In genomic region chr6:158011980-158012566, GRCh38 we compare ENCODE assay signal across 14 cellular contexts. TPM values are rescaled to one million over a fixed set of nuclear protein-coding genes. Genes with fewer than 3 reads are reported as not detected.
A peak's percentile ranks its signal among the peaks of the same experiment; 100 is the strongest.
DNase-seq lines count a peak whose midpoint lies in the region; ATAC-seq and TF ChIP-seq lines count a peak whose summit lies in the region.
"Had no signal": no experiment of that assay in that cellular context is flagged by ENCODE, and none has a peak within 500 bp of the region (broad histone marks: within the 10 kb centered on the region; RNA-seq: fewer than 3 reads in every experiment).

No MANE protein-coding gene starts in this region.

- peaks cover 23% of the 10 kb centered on the region for H3K4me1 Mint-ChIP-seq in glutamatergic neuron (ENCODE audit: low read depth, unreplicated experiment)

- TF ChIP-seq CTCF in glutamatergic neuron (IDR thresholded peaks at IDR 0.05; ENCODE audit: partially characterized antibody, unreplicated experiment) (no peak), spleen (IDR thresholded peaks at IDR 0.05 in 8 of 11, conservative IDR thresholded peaks at IDR 0.05 in 3 of 11) (no peak)

- no peak for TF ChIP-seq POLR2A in spleen (IDR thresholded peaks at IDR 0.05)

- H3K9me3 ChIP-seq in spleen = no peaks in the 10 kb centered on the region
- H3K9me3 ChIP-seq: testis had no signal

- peak overlapping the region; percentile 54 for H3K27ac Mint-ChIP-seq in glutamatergic neuron (ENCODE audit: unreplicated experiment)
- H3K27ac Mint-ChIP-seq: activated T-helper 2 cell treated with anti-CD3 and anti-CD28 coated beads, Interferon-gamma antibody, Interleukin-2, Interleukin-4, amounts not matched to agents 10 μg/mL and 5 μg/mL and 100 μg/mL, durations not matched to agents 14 hours and 24 hours and 36 hours; endodermal cell had no signal

- peaks cover 10% of the 10 kb centered on the region for H3K27me3 Mint-ChIP-seq in glutamatergic neuron (ENCODE audit: unreplicated experiment)
- H3K27me3 Mint-ChIP-seq: activated CD4-positive, alpha-beta T cell treated with anti-CD3 and anti-CD28 coated beads for 36 hours had no signal

- DNase-seq in activated CD4-positive, CD25-positive, alpha-beta regulatory T cell treated with anti-CD3 and anti-CD28 coated beads, Interleukin-2, amount 50 U/mL, for 72 hours = peak; percentile 14
- DNase-seq in NCI-H526 (lab: John Stamatoyannopoulos, UW) (peak; percentile 57 to 71), glutamatergic neuron (no peak), spleen (peak; percentile 36), DMS 273 (lab: John Stamatoyannopoulos, UW; ENCODE audit: unreplicated experiment) (no peak), NCI-H2029 (lab: John Stamatoyannopoulos, UW) (no peak)
- DNase-seq: 8988T; activated CD4-positive, alpha-beta T cell treated with anti-CD3 and anti-CD28 coated beads for 36 hours; endodermal cell; left cardiac atrium; testis had no signal

- H3K36me3 Mint-ChIP-seq in glutamatergic neuron (ENCODE audit: unreplicated experiment) = peaks cover 10% of the 10 kb centered on the region

- no peak overlapping the region for H3K4me3 ChIP-seq in spleen
- H3K4me3 ChIP-seq: testis had no signal

- intact Hi-C loops in spleen (cut with DNase I; ENCODE audit: low total_unique reads) = no loop called here

- H3K27me3 ChIP-seq in spleen (replicated peaks in 1 of 7) = no peaks in the 10 kb centered on the region
- H3K27me3 ChIP-seq: testis had no signal

- 72 to 86% (median 79%) methylated on average over 7 of the region's 7 CpGs for WGBS in spleen, 5 donors

- peaks cover 0 to 2% (median 0%) of the 10 kb centered on the region in 6 donors for H3K36me3 ChIP-seq in spleen

- no peak overlapping the region for H3K4me3 Mint-ChIP-seq in glutamatergic neuron (ENCODE audit: unreplicated experiment)
- H3K4me3 Mint-ChIP-seq: activated CD4-positive, alpha-beta T cell treated with anti-CD3 and anti-CD28 coated beads for 36 hours; endodermal cell had no signal

- no peak for ATAC-seq in activated CD4-positive, CD25-positive, alpha-beta regulatory T cell treated with anti-CD3 and anti-CD28 coated beads, Interleukin-2, amount 50 U/mL, for 24 hours
- ATAC-seq in HG03045 (IDR thresholded peaks at IDR 0.05; ENCODE audit: unreplicated experiment) = no peak
- ATAC-seq: activated CD4-positive, alpha-beta T cell treated with anti-CD3 and anti-CD28 coated beads for 36 hours; left cardiac atrium had no signal

- no peak overlapping the region for H3K27ac ChIP-seq in spleen
- H3K27ac ChIP-seq: testis had no signal

- H3K9me3 Mint-ChIP-seq in glutamatergic neuron (ENCODE audit: unreplicated experiment) = peaks cover 8% of the 10 kb centered on the region
- H3K9me3 Mint-ChIP-seq: activated T-helper 2 cell treated with anti-CD3 and anti-CD28 coated beads, Interferon-gamma antibody, Interleukin-2, Interleukin-4, amounts not matched to agents 10 μg/mL and 5 μg/mL and 100 μg/mL, durations not matched to agents 14 hours and 24 hours and 36 hours; endodermal cell had no signal

- peaks cover 10 to 56% (median 24%) of the 10 kb centered on the region in 6 donors for H3K4me1 ChIP-seq in spleen

RNA-seq across cellular contexts. Expression of gene SYNJ2, which starts 30.4 kb away (rescaled TPM):
- total RNA-seq in glutamatergic neuron (ENCODE audit: unreplicated experiment) (2.4 TPM), spleen (10 to 100 TPM in 5 of 7 donors, 1 to 10 TPM in 2; 6.7 to 34.0 (median 11.9) TPM)
- 1 to 10 TPM; 2.4 to 2.8 (median 2.6) TPM for polyA plus RNA-seq in spleen

Comparison
In these comparisons a context has a peak if more than half of its experiments do, and no peak if none do; other contexts are left out.
1. DNase-seq: peak in activated CD4-positive, CD25-positive, alpha-beta regulatory T cell treated with anti-CD3 and anti-CD28 coated beads, Interleukin-2, amount 50 U/mL, for 72 hours (single experiment), NCI-H526 (2 of 2) and spleen (single experiment); none in glutamatergic neuron (single experiment), DMS 273 (single experiment) and NCI-H2029 (single experiment).